14 cellular contexts compared by ENCODE assay signal in genomic region chr3:152254031-152254430, GRCh38. TPM values are rescaled to one million over a fixed set of nuclear protein-coding genes. Genes with fewer than 3 reads are reported as not detected.
DNase-seq lines count a peak whose midpoint lies in the region; ATAC-seq and TF ChIP-seq lines count a peak whose summit lies in the region.
"Had no signal": no experiment of that assay in that cellular context is flagged by ENCODE, and none has a peak within 500 bp of the region (broad histone marks: within the 10 kb centered on the region; RNA-seq: fewer than 3 reads in every experiment).

No MANE protein-coding gene starts in this region.

- H3K4me3 Mint-ChIP-seq in activated T-cell treated with anti-CD3 and anti-CD28 coated beads, Interleukin-2, amount 50 U/mL, for 24 hours: peak overlapping the region; percentile 47
- peak overlapping the region; percentile 4 for H3K4me3 Mint-ChIP-seq in activated T-helper 1 cell treated with anti-CD3 and anti-CD28 coated beads, Interleukin-12 subunit alpha, Interleukin-12 subunit beta, Interleukin-2, Interleukin-4 antibody, amounts not matched to agents 30 ng/mL and 10 ng/mL and 1 ng/mL, durations not matched to agents 14 hours and 24 hours and 36 hours
- peak overlapping the region; percentile 37 to 44 for H3K4me3 Mint-ChIP-seq in stimulated activated naive B cell treated with anti-CD40 and anti-IgM and Interleukin-4, amounts not matched to agents 10 μg/mL and 1 μg/mL and 100 μg/mL, for 72 hours
- H3K4me3 Mint-ChIP-seq: type B pancreatic cell had no signal

- H3K4me3 ChIP-seq in lower leg skin (ENCODE audit: low read depth, poor library complexity, severe bottlenecking): no peak overlapping the region
- H3K4me3 ChIP-seq: SJCRH30 had no signal

- TF ChIP-seq POLR2A in lower leg skin (IDR thresholded peaks at IDR 0.05): no peak

- H3K36me3 Mint-ChIP-seq in activated T-cell treated with anti-CD3 and anti-CD28 coated beads, Interleukin-2, amount 50 U/mL, for 24 hours (ENCODE audit: low read depth): no peaks in the 10 kb centered on the region
- H3K36me3 Mint-ChIP-seq in activated T-helper 1 cell treated with anti-CD3 and anti-CD28 coated beads, Interleukin-12 subunit alpha, Interleukin-12 subunit beta, Interleukin-2, Interleukin-4 antibody, amounts not matched to agents 30 ng/mL and 10 ng/mL and 1 ng/mL, durations not matched to agents 14 hours and 24 hours and 36 hours (ENCODE audit: low read depth): peaks cover 34% of the 10 kb centered on the region
- peaks cover 16 to 19% of the 10 kb centered on the region in 2 donors for H3K36me3 Mint-ChIP-seq in stimulated activated naive B cell treated with anti-CD40 and anti-IgM and Interleukin-4, amounts not matched to agents 10 μg/mL and 1 μg/mL and 100 μg/mL, for 72 hours
- H3K36me3 Mint-ChIP-seq: type B pancreatic cell had no signal

- H3K4me1 Mint-ChIP-seq in activated T-cell treated with anti-CD3 and anti-CD28 coated beads, Interleukin-2, amount 50 U/mL, for 24 hours (ENCODE audit: low read depth): peaks cover 79% of the 10 kb centered on the region
- peaks cover 76% of the 10 kb centered on the region for H3K4me1 Mint-ChIP-seq in activated T-helper 1 cell treated with anti-CD3 and anti-CD28 coated beads, Interleukin-12 subunit alpha, Interleukin-12 subunit beta, Interleukin-2, Interleukin-4 antibody, amounts not matched to agents 30 ng/mL and 10 ng/mL and 1 ng/mL, durations not matched to agents 14 hours and 24 hours and 36 hours (ENCODE audit: low read depth)
- peaks cover 36 to 69% of the 10 kb centered on the region in 2 donors for H3K4me1 Mint-ChIP-seq in stimulated activated naive B cell treated with anti-CD40 and anti-IgM and Interleukin-4, amounts not matched to agents 10 μg/mL and 1 μg/mL and 100 μg/mL, for 72 hours

- no peak for DNase-seq in activated T-cell treated with anti-CD3 and anti-CD28 coated beads, Interleukin-2, amount 50 U/mL, for 24 hours
- DNase-seq in activated T-cell treated with anti-CD3 and anti-CD28 coated beads, Interleukin-2, amount 50 U/mL, for 48 hours: no peak
- no peak for DNase-seq in activated T-helper 1 cell treated with anti-CD3 and anti-CD28 coated beads, Interleukin-12 subunit alpha, Interleukin-12 subunit beta, Interleukin-2, Interleukin-4 antibody, amounts not matched to agents 30 ng/mL and 10 ng/mL and 1 ng/mL, durations not matched to agents 14 hours and 24 hours and 36 hours (ENCODE audit: low spot score)
- no peak for DNase-seq in stimulated activated naive B cell treated with anti-CD40 and anti-IgM and Interleukin-4, amounts not matched to agents 10 μg/mL and 1 μg/mL and 100 μg/mL, for 72 hours
- no peak for DNase-seq in SKM-1 (lab: John Stamatoyannopoulos, UW; ENCODE audit: unreplicated experiment)
- DNase-seq in lower leg skin (ENCODE audit: low spot score in 2 of 2): no peak
- DNase-seq: ACHN; activated CD4-positive, alpha-beta T cell treated with anti-CD3 and anti-CD28 coated beads for 1 hour; amygdala; foreskin fibroblast; SJCRH30 had no signal

- H3K27ac Mint-ChIP-seq in activated T-cell treated with anti-CD3 and anti-CD28 coated beads, Interleukin-2, amount 50 U/mL, for 24 hours: peak overlapping the region; percentile 89
- H3K27ac Mint-ChIP-seq in activated T-helper 1 cell treated with anti-CD3 and anti-CD28 coated beads, Interleukin-12 subunit alpha, Interleukin-12 subunit beta, Interleukin-2, Interleukin-4 antibody, amounts not matched to agents 30 ng/mL and 10 ng/mL and 1 ng/mL, durations not matched to agents 14 hours and 24 hours and 36 hours: peak overlapping the region; percentile 30
- H3K27ac Mint-ChIP-seq in stimulated activated naive B cell treated with anti-CD40 and anti-IgM and Interleukin-4, amounts not matched to agents 10 μg/mL and 1 μg/mL and 100 μg/mL, for 72 hours: peak overlapping the region; percentile 15
- H3K27ac Mint-ChIP-seq: type B pancreatic cell had no signal

- no peaks in the 10 kb centered on the region for H3K27me3 Mint-ChIP-seq in activated T-cell treated with anti-CD3 and anti-CD28 coated beads, Interleukin-2, amount 50 U/mL, for 24 hours
- no peaks in the 10 kb centered on the region for H3K27me3 Mint-ChIP-seq in activated T-helper 1 cell treated with anti-CD3 and anti-CD28 coated beads, Interleukin-12 subunit alpha, Interleukin-12 subunit beta, Interleukin-2, Interleukin-4 antibody, amounts not matched to agents 30 ng/mL and 10 ng/mL and 1 ng/mL, durations not matched to agents 14 hours and 24 hours and 36 hours (ENCODE audit: insufficient read depth)
- no peaks in the 10 kb centered on the region for H3K27me3 Mint-ChIP-seq in stimulated activated naive B cell treated with anti-CD40 and anti-IgM and Interleukin-4, amounts not matched to agents 10 μg/mL and 1 μg/mL and 100 μg/mL, for 72 hours
- H3K27me3 Mint-ChIP-seq: type B pancreatic cell had no signal

- WGBS in lower leg skin, 2 donors: 74 to 92% methylated on average over 2 of the region's 2 CpGs

- ATAC-seq in HG03378 (IDR thresholded peaks at IDR 0.05; ENCODE audit: unreplicated experiment): peak; percentile 28
- peak; percentile 74 to 79 for ATAC-seq in stimulated activated naive B cell treated with anti-CD40 and anti-IgM and Interleukin-4, amounts not matched to agents 10 μg/mL and 1 μg/mL and 100 μg/mL, for 72 hours (replicated peaks)
- ATAC-seq in GM18861 (IDR thresholded peaks at IDR 0.05; ENCODE audit: unreplicated experiment): no peak

- no peak for TF ChIP-seq CTCF in lower leg skin (IDR thresholded peaks at IDR 0.05)

- no peaks in the 10 kb centered on the region for H3K9me3 Mint-ChIP-seq in activated T-cell treated with anti-CD3 and anti-CD28 coated beads, Interleukin-2, amount 50 U/mL, for 24 hours
- H3K9me3 Mint-ChIP-seq in activated T-helper 1 cell treated with anti-CD3 and anti-CD28 coated beads, Interleukin-12 subunit alpha, Interleukin-12 subunit beta, Interleukin-2, Interleukin-4 antibody, amounts not matched to agents 30 ng/mL and 10 ng/mL and 1 ng/mL, durations not matched to agents 14 hours and 24 hours and 36 hours: peaks cover 17% of the 10 kb centered on the region
- H3K9me3 Mint-ChIP-seq in stimulated activated naive B cell treated with anti-CD40 and anti-IgM and Interleukin-4, amounts not matched to agents 10 μg/mL and 1 μg/mL and 100 μg/mL, for 72 hours: peaks cover 5% of the 10 kb centered on the region in 2 donors
- H3K9me3 Mint-ChIP-seq: type B pancreatic cell had no signal

- intact Hi-C loops in activated T-helper 1 cell treated with anti-CD3 and anti-CD28 coated beads, Interleukin-12 subunit alpha, Interleukin-12 subunit beta, Interleukin-2, Interleukin-4 antibody, amounts not matched to agents 30 ng/mL and 10 ng/mL and 1 ng/mL, durations not matched to agents 14 hours and 24 hours and 36 hours (cut with micrococcal nuclease): loop anchor here (10.0 kb wide), 1 partner anchor 1371 kb away; no protein-coding TSS in a partner anchor
- intact Hi-C loops in lower leg skin (cut with DNase I; ENCODE audit: low total_unique reads): no loop called here

RNA-seq across cellular contexts. Expression of gene MBNL1, which starts 14.7 kb away (rescaled TPM):
- total RNA-seq in activated T-helper 1 cell treated with anti-CD3 and anti-CD28 coated beads, Interleukin-12 subunit alpha, Interleukin-12 subunit beta, Interleukin-2, Interleukin-4 antibody, amounts not matched to agents 30 ng/mL and 10 ng/mL and 1 ng/mL, durations not matched to agents 14 hours and 24 hours and 36 hours: 295 and 308 TPM in 2 replicates
- total RNA-seq in lower leg skin: 100 to 1,000 TPM; 152 to 286 (median 228) TPM

Comparison
In these comparisons a context has a peak if more than half of its experiments do, and no peak if none do; other contexts are left out.
1. H3K27ac Mint-ChIP-seq: peak in every context shown above with its lines; median percentile 89 in activated T-cell treated with anti-CD3 and anti-CD28 coated beads, Interleukin-2, amount 50 U/mL, for 24 hours; 30 in activated T-helper 1 cell treated with anti-CD3 and anti-CD28 coated beads, Interleukin-12 subunit alpha, Interleukin-12 subunit beta, Interleukin-2, Interleukin-4 antibody, amounts not matched to agents 30 ng/mL and 10 ng/mL and 1 ng/mL, durations not matched to agents 14 hours and 24 hours and 36 hours; 15 in stimulated activated naive B cell treated with anti-CD40 and anti-IgM and Interleukin-4, amounts not matched to agents 10 μg/mL and 1 μg/mL and 100 μg/mL, for 72 hours.